ENCODE assay signal across 14 cellular contexts in the genomic region with DNA sequence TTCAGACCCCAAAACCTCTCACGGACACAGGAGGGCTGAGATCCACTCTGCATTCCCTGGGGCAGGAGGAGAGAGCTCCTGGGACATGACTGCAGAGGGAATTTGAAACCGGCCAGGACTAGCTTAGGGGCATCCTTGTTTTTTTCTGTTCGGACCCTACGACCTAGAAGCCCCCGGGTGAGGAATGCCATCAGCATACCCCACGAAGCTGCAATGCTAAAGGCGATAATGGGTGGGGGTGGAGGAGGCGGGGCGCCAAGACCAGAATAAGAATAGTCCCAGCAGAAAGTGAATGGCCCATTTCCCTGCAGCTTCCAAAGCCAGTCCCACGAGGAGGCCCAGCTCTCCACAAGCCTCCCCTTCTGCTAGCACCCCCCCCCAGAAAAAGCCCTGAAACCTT. TPM values are rescaled to one million over a fixed set of nuclear protein-coding genes. Genes with fewer than 3 reads are reported as not detected.
A peak's percentile ranks its signal among the peaks of the same experiment; 100 is the strongest.
DNase-seq lines count a peak whose midpoint lies in the region; ATAC-seq, FAIRE-seq and TF ChIP-seq lines count a peak whose summit lies in the region.
"Had no signal": no experiment of that assay in that cellular context is flagged by ENCODE, and none has a peak within 500 bp of the region (broad histone marks: within the 10 kb centered on the region; RNA-seq: fewer than 3 reads in every experiment).

No MANE protein-coding gene starts in this region.

- no peak for TF ChIP-seq RAD21 in HepG2 (CRISPR knock-in tag; IDR thresholded peaks at IDR 0.05)

- H3K36me3 ChIP-seq in ES-I3 (ENCODE audit: insufficient read depth, low read length) (no peaks in the 10 kb centered on the region; the same call in 1 of the 2 replicates), ascending aorta (peaks cover 10 to 27% of the 10 kb centered on the region in 2 donors), iPS-15b (ENCODE audit: control insufficient read depth, insufficient read depth, low read length) (no peaks in the 10 kb centered on the region), psoas muscle (ENCODE audit: insufficient read depth in 1 of 2, low read depth in 1 of 2) (peaks cover 0 to 14% of the 10 kb centered on the region in 2 donors), HepG2 (replicated peaks in 1 of 2; ENCODE audit: control insufficient read depth in 1 of 2, insufficient read depth in 2 of 2, low read length in 2 of 2) (no peaks in the 10 kb centered on the region)

- no peak for TF ChIP-seq POLR2A in HepG2 (IDR thresholded peaks at IDR 0.05; ENCODE audit: insufficient read depth in 1 of 2, low read depth in 2 of 2, low read length in 2 of 2)

- BruUV-seq in HepG2 (replicated peaks; lab: Mats Ljungman, UMichigan) = no TSS peak

- H3K4me1 ChIP-seq in ES-I3 (ENCODE audit: insufficient read depth, low read length) (peaks cover 31% of the 10 kb centered on the region; the same call in 1 of the 2 replicates), ascending aorta (peaks cover 21 to 55% of the 10 kb centered on the region in 2 donors), iPS-15b (ENCODE audit: control insufficient read depth, insufficient read depth, low read length) (peaks cover 6% of the 10 kb centered on the region), psoas muscle (peaks cover 36% of the 10 kb centered on the region), HepG2 (ENCODE audit: insufficient read depth, low read length) (no peaks in the 10 kb centered on the region)

- H3K9me3 Mint-ChIP-seq in endothelial cell (ENCODE audit: unreplicated experiment) = no peaks in the 10 kb centered on the region

- H3K27ac Mint-ChIP-seq in endothelial cell (ENCODE audit: unreplicated experiment) = no peak overlapping the region

- H3K79me2 ChIP-seq in HepG2 (ENCODE audit: insufficient read depth, low read length) = peaks cover 2% of the 10 kb centered on the region

- H3K4me2 ChIP-seq in HepG2 (ENCODE audit: low read depth, low read length) = no peak overlapping the region

- no peak overlapping the region for H3K4me3 Mint-ChIP-seq in endothelial cell (ENCODE audit: unreplicated experiment)

- POLR2A ChIA-PET in HepG2 (lab: Yijun Ruan, JAX) = no interaction called here

- no peak for DNase-seq in ascending aorta (ENCODE audit: low spot score in 2 of 2)
- DNase-seq in psoas muscle = no peak
- DNase-seq in endothelial cell (ENCODE audit: low spot score) = no peak
- DNase-seq in HepG2 (ENCODE audit: low spot score) = no peak
- DNase-seq in NCI-H748 (lab: John Stamatoyannopoulos, UW; ENCODE audit: unreplicated experiment) = no peak
- DNase-seq: COR-L47, GM23248, NCI-H1048, OCI-M1, SW 1271 had no signal

- no peak for ATAC-seq in psoas muscle
- ATAC-seq in HG02885 (IDR thresholded peaks at IDR 0.05; ENCODE audit: poor library complexity, unreplicated experiment) = no peak
- ATAC-seq in HepG2 = no peak
- ATAC-seq: activated CD4-positive, CD25-positive, alpha-beta regulatory T cell treated with anti-CD3 and anti-CD28 coated beads, Interleukin-2, amount 50 U/mL, for 24 hours had no signal

- CTCF ChIA-PET in HepG2 (lab: Yijun Ruan, JAX; ENCODE audit: low intra/inter-chr PET ratio, low total read pairs) = no interaction called here

- 76 to 83% (median 80%) methylated on average over 10 of the region's 10 CpGs for WGBS in psoas muscle, 3 donors
- WGBS in HepG2 (ENCODE audit: low lambda C conversion rate) = 77% methylated on average over 10 of the region's 10 CpGs

- H3K4me3 ChIP-seq in ascending aorta (peak overlapping the region; percentile 77 to 83), iPS-15b (ENCODE audit: low read depth, low read length) (peak overlapping the region; percentile 46), psoas muscle (no peak overlapping the region), HepG2 (replicated peaks in 1 of 3; ENCODE audit: insufficient read depth in 1 of 3, low read depth in 2 of 3, low read length in 3 of 3) (no peak overlapping the region)
- H3K4me3 ChIP-seq: GM23248 had no signal

- peaks cover 4% of the 10 kb centered on the region for H3K36me3 Mint-ChIP-seq in endothelial cell (ENCODE audit: low read depth, unreplicated experiment)

- H3K27me3 ChIP-seq in ascending aorta = no peaks in the 10 kb centered on the region
- peaks cover 9% of the 10 kb centered on the region for H3K27me3 ChIP-seq in iPS-15b (ENCODE audit: control insufficient read depth, insufficient read depth, low read length)
- no peaks in the 10 kb centered on the region for H3K27me3 ChIP-seq in psoas muscle (ENCODE audit: insufficient read depth in 3 of 3, low read length in 2 of 3)
- H3K27me3 ChIP-seq in HepG2 (ENCODE audit: control insufficient read depth in 1 of 2, insufficient read depth in 2 of 2, low read length in 2 of 2) = peaks cover 2 to 27% of the 10 kb centered on the region in 2 experiments; a peak in 4 of 5 replicates

- H3K27ac ChIP-seq in ascending aorta (peak overlapping the region; percentile 97), psoas muscle (peak overlapping the region; percentile 5), HepG2 (ENCODE audit: extremely low read length, insufficient read depth, low read length) (no peak overlapping the region)
- H3K27ac ChIP-seq: GM23248 had no signal

- H3K9me3 ChIP-seq in ES-I3 (ENCODE audit: control insufficient read depth, insufficient read depth, low read length) (no peaks in the 10 kb centered on the region), ascending aorta (no peaks in the 10 kb centered on the region), iPS-15b (ENCODE audit: control insufficient read depth, insufficient read depth, low read length) (no peaks in the 10 kb centered on the region), psoas muscle (no peaks in the 10 kb centered on the region), HepG2 (ENCODE audit: low read length) (no peaks in the 10 kb centered on the region)

- H3K27me3 Mint-ChIP-seq in endothelial cell (ENCODE audit: unreplicated experiment) = peaks cover 15% of the 10 kb centered on the region

- in situ Hi-C loops in HepG2 (cut with HindIII; ENCODE audit: extremely low pct_ligation_motif_present, low pct_unique_long_range_greater_than_20kb) = no loop called here

- intact Hi-C loops in ascending aorta (cut with DNase I) (loop anchor here (2.0 to 10.0 kb wide), 2 partner anchors 259 to 1021 kb away; no protein-coding TSS in a partner anchor), psoas muscle (cut with DNase I) (loop anchor here (5.0 kb wide), 2 partner anchors 73 to 183 kb away; no protein-coding TSS in a partner anchor), HepG2 (cut with micrococcal nuclease; ENCODE audit: unreplicated experiment) (loop anchor here (5.0 kb wide), 1 partner anchor 183 kb away; no protein-coding TSS in a partner anchor)

- TF ChIP-seq CTCF in ascending aorta (IDR thresholded peaks at IDR 0.05) (no peak), psoas muscle (IDR thresholded peaks at IDR 0.05) (no peak), endothelial cell (IDR thresholded peaks at IDR 0.05; ENCODE audit: unreplicated experiment) (no peak), HepG2 (CRISPR knock-in tag; IDR thresholded peaks at IDR 0.05) (no peak)

- no peak overlapping the region for H2AFZ ChIP-seq in HepG2 (ENCODE audit: low read length)
- H2AFZ ChIP-seq: GM23248 had no signal

- no peaks in the 10 kb centered on the region for H4K20me1 ChIP-seq in HepG2 (ENCODE audit: insufficient read depth, low read length)

- no peak for FAIRE-seq in HepG2 (lab: Jason Lieb, UNC)

- H3K4me1 Mint-ChIP-seq in endothelial cell (ENCODE audit: unreplicated experiment) = peaks cover 5% of the 10 kb centered on the region

- TF ChIP-seq EP300 in HepG2 (IDR thresholded peaks at IDR 0.05; ENCODE audit: low read depth in 2 of 2, low read length in 2 of 2) (no peak), HepG2 (CRISPR knock-in tag; IDR thresholded peaks at IDR 0.05; ENCODE audit: borderline replicate concordance) (no peak)

- H3K9ac ChIP-seq in ES-I3 (ENCODE audit: low read depth, low read length) (peak overlapping the region; percentile 88), iPS-15b (ENCODE audit: low read depth, low read length) (no peak overlapping the region), HepG2 (ENCODE audit: insufficient read depth, low read depth, low read length) (no peak overlapping the region)
- H3K9ac ChIP-seq: GM23248 had no signal

RNA-seq across cellular contexts. Expression of a gene that starts 4.0 kb away (rescaled TPM):
- 349 TPM for total RNA-seq in ascending aorta
- 10 to 100 TPM; 13.9 to 30.4 (median 19.2) TPM for total RNA-seq in psoas muscle
- 10 to 100 TPM in 2 of 3 donors, 1 to 10 TPM in 1; 9.1 to 24.4 (median 15.3) TPM for polyA plus RNA-seq in psoas muscle
- total RNA-seq in endothelial cell (ENCODE audit: unreplicated experiment) = 0.85 TPM
- 0.80 and 1.5 TPM in 2 replicates for total RNA-seq in HepG2 (2016; rRNA removed; fragmentation: Illumina TruSeq; extraction: Trizol)
- total RNA-seq in HepG2 (2016; cell fraction: cytosol; rRNA removed; fragmentation: Illumina TruSeq; extraction: Trizol; ENCODE audit: low read depth) = 1.1 and 1.6 TPM in 2 replicates
- total RNA-seq in HepG2 (2016; cell fraction: insoluble cytoplasmic fraction; rRNA removed; fragmentation: Illumina TruSeq; extraction: Trizol) = 1.0 and 1.8 TPM in 2 replicates
- total RNA-seq in HepG2 (2016; cell fraction: membrane; rRNA removed; fragmentation: Illumina TruSeq; extraction: Trizol) = 2.6 and 3.0 TPM in 2 replicates
- 1.3 and 1.4 TPM in 2 replicates for total RNA-seq in HepG2 (2016; cell fraction: nucleus; rRNA removed; fragmentation: Illumina TruSeq; extraction: Trizol)
- polyA plus RNA-seq in HepG2 (2011; rRNA removed) = 2.4 and 3.4 TPM in 2 replicates
- 1.2 and 2.1 TPM in 2 replicates for polyA plus RNA-seq in HepG2 (2011; cell fraction: cytosol; rRNA removed)
- polyA plus RNA-seq in HepG2 (2011; cell fraction: nucleus; rRNA removed) = 2.9 and 5.0 TPM in 2 replicates
- 1.2 and 1.3 TPM in 2 replicates for polyA plus RNA-seq in HepG2 (2012)
- 0.57 and 0.60 TPM in 2 replicates for polyA plus RNA-seq in HepG2 (2016; cell fraction: cytosol; fragmentation: Illumina TruSeq; extraction: Trizol; ENCODE audit: low read depth)
- 0.93 and 1.1 TPM in 2 replicates for polyA plus RNA-seq in HepG2 (2016; cell fraction: insoluble cytoplasmic fraction; fragmentation: Illumina TruSeq; extraction: Trizol; ENCODE audit: low read depth)
- polyA plus RNA-seq in HepG2 (2016; cell fraction: membrane; fragmentation: Illumina TruSeq; extraction: Trizol; ENCODE audit: low read depth) = 1.1 TPM in 2 replicates
- 1.9 TPM in 2 replicates for polyA plus RNA-seq in HepG2 (2016; cell fraction: nucleus; fragmentation: Illumina TruSeq; extraction: Trizol; ENCODE audit: insufficient read depth, low read depth)
- polyA minus RNA-seq in HepG2 (2011; rRNA and poly(A)+ RNA removed; ENCODE audit: low replicate concordance) = 14.6 and 20.5 TPM in 2 replicates
- 4.8 and 15.5 TPM in 2 replicates for polyA minus RNA-seq in HepG2 (2011; cell fraction: cytosol; rRNA and poly(A)+ RNA removed)
- 2.3 and 2.4 TPM in 2 replicates for polyA minus RNA-seq in HepG2 (2011; cell fraction: nucleus; rRNA and poly(A)+ RNA removed)

Comparison
In these comparisons a context has a peak if more than half of its experiments do, and no peak if none do; other contexts are left out.
1. H3K4me3 ChIP-seq: peak in ascending aorta (2 of 2) and iPS-15b (single experiment); none in psoas muscle (single experiment) and HepG2 (0 of 3).
2. RNA of a gene that starts 4.0 kb away (total RNA-seq): 349 TPM in ascending aorta (single experiment); 13.9 to 30.4 TPM in psoas muscle, 0.80 to 3.0 TPM in HepG2 and 0.85 TPM in endothelial cell (single experiment); every median in the first group is over 10 times any median in the second.